In genomic region chr10:110802551-110803238, GRCh38 we compare ENCODE assay signal across 8 cellular contexts.
DNase-seq lines count a peak whose midpoint lies in the region; ATAC-seq and TF ChIP-seq lines count a peak whose summit lies in the region.

No MANE protein-coding gene starts in this region.

- TF ChIP-seq CTCF in astrocyte of the cerebellum (IDR thresholded peaks at IDR 0.05; ENCODE audit: low read depth, low read length, missing control alignments) (no peak), smooth muscle cell (IDR thresholded peaks at IDR 0.05; ENCODE audit: borderline replicate concordance, insufficient read depth, poor library complexity, severe bottlenecking) (no peak), PC-3 (conservative IDR thresholded peaks at IDR 0.05; ENCODE audit: low read depth, low read length) (no peak)

- in situ Hi-C loops in astrocyte of the cerebellum (cut with HindIII; ENCODE audit: low sequenced_read_pairs) = no loop called here

- CTCF ChIA-PET in PC-3 (lab: Charles Lee) = no interaction called here

- H3K4me1 ChIP-seq in smooth muscle cell (ENCODE audit: low read depth) = peaks cover 11% of the 10 kb centered on the region
- H3K4me1 ChIP-seq in PC-3 (ENCODE audit: insufficient read depth, low read length) = no peaks in the 10 kb centered on the region; the same call in 1 of the 2 replicates

- no peaks in the 10 kb centered on the region for H3K36me3 ChIP-seq in smooth muscle cell (ENCODE audit: low read depth)
- no peaks in the 10 kb centered on the region for H3K36me3 ChIP-seq in PC-3 (ENCODE audit: low read depth, low read length)

- intact Hi-C loops in left ventricle myocardium superior (cut with micrococcal nuclease) = loop anchor here (10.0 kb wide), 1 partner anchor 92 kb away; no protein-coding TSS in a partner anchor
- intact Hi-C loops in PC-3 (cut with micrococcal nuclease) = loop anchor here (5.0 kb wide), 1 partner anchor 55 kb away; no protein-coding TSS in a partner anchor

- H3K4me2 ChIP-seq in smooth muscle cell = peak overlapping the region; percentile 74
- H3K4me2 ChIP-seq in PC-3 (ENCODE audit: low read length) = no peak overlapping the region

- no peaks in the 10 kb centered on the region for H3K27me3 ChIP-seq in smooth muscle cell (ENCODE audit: low read depth)
- no peaks in the 10 kb centered on the region for H3K27me3 ChIP-seq in PC-3 (ENCODE audit: low read length)

- H3F3A ChIP-seq in smooth muscle cell (ENCODE audit: low read depth) = no peaks in the 10 kb centered on the region
- H3F3A ChIP-seq in PC-3 (ENCODE audit: low read length, unreplicated experiment) = no peaks in the 10 kb centered on the region

- ATAC-seq in GM19452 (IDR thresholded peaks at IDR 0.05; ENCODE audit: unreplicated experiment) = peak; percentile 59
- peak; percentile 42 for ATAC-seq in HG03521 (IDR thresholded peaks at IDR 0.05; ENCODE audit: unreplicated experiment)
- ATAC-seq in left ventricle myocardium superior = peak; percentile 73
- no peak for ATAC-seq in PC-3

- H3K4me3 ChIP-seq in astrocyte of the cerebellum (ENCODE audit: low read depth, low read length) (no peak overlapping the region), smooth muscle cell (no peak overlapping the region), PC-3 (ENCODE audit: low read length) (no peak overlapping the region)

- H3K9me2 ChIP-seq in PC-3 (replicated peaks; ENCODE audit: low read length) = no peaks in the 10 kb centered on the region

- no TSS peak for BruUV-seq in PC-3 (replicated peaks; lab: Mats Ljungman, UMichigan)

- POLR2A ChIA-PET in PC-3 (lab: Charles Lee; ENCODE audit: unreplicated experiment) = interaction anchor here (0.8 kb wide), 1 partner anchor 116 kb away, joined by 3 read pairs; the partner anchor contains the start of genes BBIP1 and SHOC2

- peak overlapping the region; percentile 54 for H3K9ac ChIP-seq in smooth muscle cell (ENCODE audit: low read depth)
- no peak overlapping the region for H3K9ac ChIP-seq in PC-3 (ENCODE audit: low read length)

- 30% methylated on average over 7 of the region's 7 CpGs for WGBS in smooth muscle cell (ENCODE audit: low lambda C conversion rate)

- DNase-seq in DMS 273 (lab: John Stamatoyannopoulos, UW; ENCODE audit: unreplicated experiment) = peak; percentile 95
- peak; percentile 9 for DNase-seq in NOMO-1 treated with dmso at 0.1 percent for 144 hours (lab: John Stamatoyannopoulos, UW; ENCODE audit: unreplicated experiment)
- peak; percentile 80 for DNase-seq in astrocyte of the cerebellum (ENCODE audit: low read depth)
- DNase-seq in left ventricle myocardium superior = peak; percentile 77
- no peak for DNase-seq in smooth muscle cell (lab: John Stamatoyannopoulos, UW; ENCODE audit: unreplicated experiment)
- DNase-seq in PC-3 = no peak

- no peaks in the 10 kb centered on the region for H4K20me1 ChIP-seq in smooth muscle cell (ENCODE audit: low read depth)
- no peaks in the 10 kb centered on the region for H4K20me1 ChIP-seq in PC-3 (ENCODE audit: low read length)

- H3K9me3 ChIP-seq in smooth muscle cell (replicated peaks; ENCODE audit: low read depth) (no peaks in the 10 kb centered on the region), PC-3 (ENCODE audit: low read length) (no peaks in the 10 kb centered on the region)

- H3K27ac ChIP-seq in smooth muscle cell (ENCODE audit: low read depth) (peak overlapping the region; percentile 90), PC-3 (ENCODE audit: low read length) (no peak overlapping the region)

- peak overlapping the region; percentile 22 for H2AFZ ChIP-seq in smooth muscle cell (ENCODE audit: low read depth)
- H2AFZ ChIP-seq in PC-3 (ENCODE audit: low read length) = no peak overlapping the region

- no peaks in the 10 kb centered on the region for H3K79me2 ChIP-seq in smooth muscle cell (ENCODE audit: low read depth)
- no peaks in the 10 kb centered on the region for H3K79me2 ChIP-seq in PC-3 (ENCODE audit: low read length)

Comparison
In these comparisons a context has a peak if more than half of its experiments do, and no peak if none do; other contexts are left out.
1. DNase-seq: peak in DMS 273 (single experiment), NOMO-1 treated with dmso at 0.1 percent for 144 hours (single experiment), astrocyte of the cerebellum (single experiment) and left ventricle myocardium superior (single experiment); none in smooth muscle cell (single experiment) and PC-3 (single experiment).